8 cellular contexts compared by ENCODE assay signal in the genomic region with DNA sequence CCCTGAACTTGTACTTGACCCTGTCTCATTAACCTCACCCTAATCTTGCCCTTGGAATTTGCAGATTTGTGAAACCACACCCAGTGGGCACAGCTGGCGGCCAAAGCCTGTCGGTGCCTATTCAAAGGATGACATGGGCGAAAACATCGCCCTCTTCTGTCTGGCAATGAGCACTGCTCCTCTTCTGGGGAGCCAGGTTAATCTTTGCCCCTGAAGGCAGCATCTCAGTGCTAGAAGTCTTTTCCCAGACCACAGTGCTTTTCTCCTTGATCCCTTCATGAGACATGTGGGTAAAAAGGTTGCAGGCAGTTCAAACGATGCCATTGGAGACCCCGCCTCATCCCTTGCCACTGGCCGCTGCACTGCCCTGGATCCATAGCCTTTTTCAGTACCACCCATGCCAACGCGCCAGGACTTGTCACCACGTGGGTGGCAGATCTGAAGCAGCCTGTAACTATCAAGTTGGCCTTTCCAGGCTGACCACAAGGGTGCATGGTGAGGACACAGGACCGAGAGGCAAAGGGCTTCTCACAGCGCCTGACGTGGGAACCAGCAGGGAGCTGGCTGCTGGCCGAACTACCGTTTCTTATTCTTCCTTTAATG. TPM values are rescaled to one million over a fixed set of nuclear protein-coding genes. Genes with fewer than 3 reads are reported as not detected.
DNase-seq lines count a peak whose midpoint lies in the region; ATAC-seq, FAIRE-seq and TF ChIP-seq lines count a peak whose summit lies in the region.

No MANE protein-coding gene starts in this region.

- H3K9me3 ChIP-seq in CD8-positive, alpha-beta T cell (ENCODE audit: low read length) = no peaks in the 10 kb centered on the region
- H3K9me3 ChIP-seq in K562 (replicated peaks; ENCODE audit: control insufficient read depth, insufficient read depth, low read depth, low read length) = no peaks in the 10 kb centered on the region
- H3K9me3 ChIP-seq in skeletal muscle tissue (ENCODE audit: control insufficient read depth in 3 of 3, low read length in 3 of 3) = no peaks in the 10 kb centered on the region

- H3K27ac Mint-ChIP-seq in CD8-positive, alpha-beta T cell = no peak overlapping the region

- no peak overlapping the region for H3K27ac ChIP-seq in CD8-positive, alpha-beta T cell (ENCODE audit: low read depth, low read length)
- H3K27ac ChIP-seq in K562 (ENCODE audit: extremely low read depth, low read depth, low read length) (no peak overlapping the region), skeletal muscle tissue (ENCODE audit: low read depth, low read length) (no peak overlapping the region)

- intact Hi-C loops in CD8-positive, alpha-beta T cell (cut with DNase I, micrococcal nuclease) = loop anchor here (1.0 to 5.0 kb wide), 4 partner anchors 30 to 209 kb away; partner anchors contain the start of gene FLNB (in 2 of the 2)
- intact Hi-C loops in K562 (cut with micrococcal nuclease) = no loop called here

- BruUV-seq in K562 (replicated peaks; lab: Mats Ljungman, UMichigan) = no TSS peak

- DNase-seq in CD8-positive, alpha-beta T cell = peak; percentile 16 to 71 (median 54)
- DNase-seq in M059J (ENCODE audit: low read depth) (peak; percentile 85), T1000 (lab: John Stamatoyannopoulos, UW) (peak; percentile 9), K562 (ENCODE audit: extremely low read depth in 1 of 4, low spot score in 3 of 4) (peak in 2 of 4 experiments; percentile 35 to 62), iPS DF 19.7 (ENCODE audit: low read depth, low spot score) (peak; percentile 60)

- H4K20me1 ChIP-seq in K562 (replicated peaks; ENCODE audit: control insufficient read depth, insufficient read depth, low read length) = no peaks in the 10 kb centered on the region

- no peaks in the 10 kb centered on the region for H3K9me3 Mint-ChIP-seq in CD8-positive, alpha-beta T cell

- no peaks in the 10 kb centered on the region for H3K27me3 Mint-ChIP-seq in CD8-positive, alpha-beta T cell (ENCODE audit: low read depth)

- no peak overlapping the region for H3K4me3 ChIP-seq in CD8-positive, alpha-beta T cell (ENCODE audit: low read depth, low read length)
- no peak overlapping the region for H3K4me3 ChIP-seq in K562
- H3K4me3 ChIP-seq in skeletal muscle tissue (ENCODE audit: low read length in 3 of 3) = peak overlapping the region in 2 of 3 donors; percentile 19 to 41

- H3K4me1 Mint-ChIP-seq in CD8-positive, alpha-beta T cell (ENCODE audit: low read depth) = peaks cover 7% of the 10 kb centered on the region

- H3K4me2 ChIP-seq in K562 (ENCODE audit: insufficient read depth, low read length) = no peak overlapping the region

- 19% methylated on average over 15 of the region's 15 CpGs for WGBS in K562 (ENCODE audit: insufficient coverage, low coverage, missing lambda C conversion rate)

- peaks cover 4% of the 10 kb centered on the region for H3K4me1 ChIP-seq in CD8-positive, alpha-beta T cell (ENCODE audit: insufficient read depth, low read length)
- no peaks in the 10 kb centered on the region; a peak in 1 of 5 replicates for H3K4me1 ChIP-seq in K562 (replicated peaks in 1 of 2; ENCODE audit: control insufficient read depth in 2 of 2, insufficient read depth in 2 of 2, low read length in 2 of 2)
- peaks cover 11 to 14% (median 11%) of the 10 kb centered on the region in 3 donors for H3K4me1 ChIP-seq in skeletal muscle tissue (ENCODE audit: control insufficient read depth in 3 of 3, insufficient read depth in 3 of 3, low read length in 3 of 3)

- peak; percentile 90 for ATAC-seq in CD8-positive, alpha-beta T cell
- ATAC-seq in GM21367 (IDR thresholded peaks at IDR 0.05; ENCODE audit: unreplicated experiment) = peak; percentile 42
- peak; percentile 86 for ATAC-seq in K562
- ATAC-seq in HG03565 (IDR thresholded peaks at IDR 0.05; ENCODE audit: unreplicated experiment) = no peak

- H3K9me1 ChIP-seq in K562 (ENCODE audit: control insufficient read depth, insufficient read depth, low read length) = no peaks in the 10 kb centered on the region

- peak; percentile 77 for FAIRE-seq in K562 (lab: Jason Lieb, UNC)

- no peaks in the 10 kb centered on the region for H3K36me3 ChIP-seq in CD8-positive, alpha-beta T cell (ENCODE audit: insufficient read depth, low read length)
- H3K36me3 ChIP-seq in K562 (ENCODE audit: control insufficient read depth, insufficient read depth, low read length) (no peaks in the 10 kb centered on the region), skeletal muscle tissue (ENCODE audit: control insufficient read depth in 3 of 3, insufficient read depth in 3 of 3, low read length in 3 of 3) (no peaks in the 10 kb centered on the region)

- TF ChIP-seq POLR2A in K562 (conservative IDR thresholded peaks at IDR 0.05) = no peak

- no peaks in the 10 kb centered on the region for H3K27me3 ChIP-seq in CD8-positive, alpha-beta T cell (ENCODE audit: insufficient read depth, low read length)
- H3K27me3 ChIP-seq in K562 (ENCODE audit: control insufficient read depth in 2 of 2, insufficient read depth in 2 of 2, low read length in 2 of 2) (peaks cover 0 to 10% of the 10 kb centered on the region in 2 experiments; a peak in 2 of 5 replicates), skeletal muscle tissue (ENCODE audit: control insufficient read depth in 3 of 3, insufficient read depth in 3 of 3, low read length in 3 of 3) (no peaks in the 10 kb centered on the region)

- no peaks in the 10 kb centered on the region for H3K36me3 Mint-ChIP-seq in CD8-positive, alpha-beta T cell

- no peak overlapping the region for H3K9ac ChIP-seq in K562 (ENCODE audit: insufficient read depth in 1 of 2, low read depth in 2 of 2, low read length in 2 of 2)
- H3K9ac ChIP-seq in skeletal muscle tissue (ENCODE audit: low read depth in 1 of 3, low read length in 3 of 3) = peak overlapping the region in 1 of 3 donors; percentile 11

- TF ChIP-seq RAD21 in K562 (CRISPR knock-in tag; conservative IDR thresholded peaks at IDR 0.05 in 1 of 2, IDR thresholded peaks at IDR 0.05 in 1 of 2) = peak in 1 of 2 experiments; percentile 50; a peak in 2 of 4 replicates

- H2AFZ ChIP-seq in K562 (ENCODE audit: low read depth, low read length) = no peak overlapping the region

- in situ Hi-C loops in K562 (cut with MboI) = no loop called here

- CTCF ChIA-PET in CD8-positive, alpha-beta T cell (lab: Charles Lee) = interaction anchor here (0.6 to 4.7 kb wide), 34 partner anchors 8 to 818 kb away, joined by 3 to 103 read pairs (median 4); partner anchors contain the start of genes FLNB, HTD2 and RPP14
- CTCF ChIA-PET in K562 (lab: Yijun Ruan, JAX; ENCODE audit: low intra/inter-chr PET ratio) = interaction anchor here (1.4 kb wide), 1 partner anchor 29 kb away, joined by 4 read pairs; no protein-coding TSS in a partner anchor

- peak overlapping the region; percentile 16 for H3K4me3 Mint-ChIP-seq in CD8-positive, alpha-beta T cell

- no peak for TF ChIP-seq EP300 in K562 (IDR thresholded peaks at IDR 0.05; ENCODE audit: low read length)

- no peaks in the 10 kb centered on the region for H3K79me2 ChIP-seq in K562 (ENCODE audit: control insufficient read depth, insufficient read depth, low read length)

- TF ChIP-seq CTCF in CD8-positive, alpha-beta T cell (IDR thresholded peaks at IDR 0.05) = peak; percentile 78
- peak; percentile 61 to 78 (median 73) for TF ChIP-seq CTCF in K562 (IDR thresholded peaks at IDR 0.05 in 2 of 3, conservative IDR thresholded peaks at IDR 0.05 in 1 of 3; ENCODE audit: insufficient read depth in 2 of 3, low read depth in 1 of 3, low read length in 3 of 3)

- POLR2A ChIA-PET in CD8-positive, alpha-beta T cell (lab: Charles Lee) = interaction anchor here (0.5 to 0.8 kb wide), 3 partner anchors 13 to 197 kb away, joined by 3 to 6 read pairs (median 3); no protein-coding TSS in a partner anchor
- POLR2A ChIA-PET in K562 (lab: Yijun Ruan, JAX) = interaction anchor here (0.6 to 0.7 kb wide), 2 partner anchors 16 to 23 kb away, joined by 3 read pairs; no protein-coding TSS in a partner anchor

RNA-seq across cellular contexts. Expression of gene DNASE1L3, which starts 6.5 kb away (rescaled TPM):
- not detected for total RNA-seq in CD8-positive, alpha-beta T cell
- not detected in 2 replicates for total RNA-seq in M059J (2014; rRNA removed; shearing (Covaris generic))
- not detected in 2 replicates for total RNA-seq in K562 (2011; cell fraction: chromatin; rRNA removed; ENCODE audit: low replicate concordance)
- not detected in 2 replicates for total RNA-seq in K562 (2011; cell fraction: nucleolus; rRNA removed)
- not detected in 2 replicates for total RNA-seq in K562 (2011; cell fraction: nucleoplasm; rRNA removed)
- total RNA-seq in K562 (2014; rRNA removed) (not detected in 2 replicates), K562 (2014; rRNA removed; fragmentation: Illumina TruSeq; extraction: Trizol) (not detected in 2 replicates), K562 (2015; rRNA removed; fragmentation: Illumina TruSeq; extraction: Trizol) (not detected in 2 replicates), K562 (2021) (not detected in 2 replicates), skeletal muscle tissue (1.0 TPM)
- polyA plus RNA-seq in K562 (2011; rRNA removed) (0.06 TPM in 1 of 2 replicates, not detected in the other), K562 (2014; fragmentation: Illumina TruSeq; extraction: Trizol) (not detected in 2 replicates), K562 (2014; fragmentation: Nextera tagmentation; extraction: Ambion mirVana) (not detected), K562 (2014; rRNA removed) (not detected in 2 replicates)
- not detected in 2 replicates for polyA plus RNA-seq in K562 (2011; cell fraction: cytosol; rRNA removed)
- polyA plus RNA-seq in K562 (2011; cell fraction: nucleus; rRNA removed) = not detected in 2 replicates
- not detected in 2 replicates for polyA plus RNA-seq in K562 (2012)
- not detected in 2 replicates for polyA minus RNA-seq in K562 (2011; rRNA and poly(A)+ RNA removed)
- not detected in 2 replicates for polyA minus RNA-seq in K562 (2011; cell fraction: cytosol; rRNA and poly(A)+ RNA removed)
- polyA minus RNA-seq in K562 (2011; cell fraction: nucleus; rRNA and poly(A)+ RNA removed) = not detected in 2 replicates

RNA-seq across cellular contexts. Expression of gene ABHD6, which starts 20.3 kb away (rescaled TPM):
- 1 to 10 TPM; 1.9 to 2.1 TPM for total RNA-seq in CD8-positive, alpha-beta T cell
- total RNA-seq in M059J (2014; rRNA removed; shearing (Covaris generic)) = 11.6 and 11.9 TPM in 2 replicates
- 6.4 and 12.8 TPM in 2 replicates for total RNA-seq in K562 (2011; cell fraction: chromatin; rRNA removed; ENCODE audit: low replicate concordance)
- 9.8 and 11.6 TPM in 2 replicates for total RNA-seq in K562 (2011; cell fraction: nucleolus; rRNA removed)
- total RNA-seq in K562 (2011; cell fraction: nucleoplasm; rRNA removed) = 5.2 and 11.6 TPM in 2 replicates
- total RNA-seq in K562 (2014; rRNA removed) (2.1 and 3.7 TPM in 2 replicates), K562 (2014; rRNA removed; fragmentation: Illumina TruSeq; extraction: Trizol) (2.4 and 2.5 TPM in 2 replicates), K562 (2015; rRNA removed; fragmentation: Illumina TruSeq; extraction: Trizol) (3.6 and 4.1 TPM in 2 replicates), K562 (2021) (2.9 and 3.2 TPM in 2 replicates), skeletal muscle tissue (5.2 TPM)
- polyA plus RNA-seq in K562 (2011; rRNA removed) (3.6 and 4.1 TPM in 2 replicates), K562 (2014; fragmentation: Illumina TruSeq; extraction: Trizol) (2.3 and 2.9 TPM in 2 replicates), K562 (2014; fragmentation: Nextera tagmentation; extraction: Ambion mirVana) (under 1 TPM; 0.53 to 0.81 TPM), K562 (2014; rRNA removed) (2.3 and 3.4 TPM in 2 replicates)
- polyA plus RNA-seq in K562 (2011; cell fraction: cytosol; rRNA removed) = 4.7 and 4.9 TPM in 2 replicates
- 3.6 and 3.9 TPM in 2 replicates for polyA plus RNA-seq in K562 (2011; cell fraction: nucleus; rRNA removed)
- 3.2 and 5.2 TPM in 2 replicates for polyA plus RNA-seq in K562 (2012)
- 6.0 and 7.1 TPM in 2 replicates for polyA minus RNA-seq in K562 (2011; rRNA and poly(A)+ RNA removed)
- polyA minus RNA-seq in K562 (2011; cell fraction: cytosol; rRNA and poly(A)+ RNA removed) = 2.5 and 3.4 TPM in 2 replicates
- polyA minus RNA-seq in K562 (2011; cell fraction: nucleus; rRNA and poly(A)+ RNA removed) = 1.9 and 3.6 TPM in 2 replicates

Comparison
In these comparisons a context has a peak if more than half of its experiments do, and no peak if none do; other contexts are left out.
1. H3K4me3 ChIP-seq: peak in skeletal muscle tissue (2 of 3); none in CD8-positive, alpha-beta T cell (single experiment) and K562 (single experiment).